In genomic region chr12:6889775-6890573, GRCh38 we compare ENCODE assay signal across 8 cellular contexts. TPM values are rescaled to one million over a fixed set of nuclear protein-coding genes. Genes with fewer than 3 reads are reported as not detected.
DNase-seq lines count a peak whose midpoint lies in the region; TF ChIP-seq lines count a peak whose summit lies in the region.
"Not testable (repeated sequence)": the region's sequence is repeated elsewhere in the genome, so short reads cannot be mapped to it uniquely, and the experiment has no call there.

No MANE protein-coding gene starts in this region.

- not testable (repeated sequence) for H3K4me3 ChIP-seq in SJCRH30, coronary artery
- peak overlapping the region; percentile 62 for H3K4me3 ChIP-seq in iPS-18a (ENCODE audit: low read length)
- peak overlapping the region in 2 of 8 donors; percentile 46 to 64 for H3K4me3 ChIP-seq in spleen

- not testable (repeated sequence) for H3K9me3 Mint-ChIP-seq in HFFc6; activated T-helper 2 cell treated with anti-CD3 and anti-CD28 coated beads, Interferon-gamma antibody, Interleukin-2, Interleukin-4, amounts not matched to agents 10 μg/mL and 5 μg/mL and 100 μg/mL, durations not matched to agents 14 hours and 24 hours and 36 hours; nephron

- not testable (repeated sequence) for H3K27me3 ChIP-seq in SJCRH30; iPS-18a (ENCODE audit: control insufficient read depth, insufficient read depth, low read length); spleen (replicated peaks in 1 of 7)

- H3K4me3 Mint-ChIP-seq in HFFc6 (peak overlapping the region; percentile 86), nephron (peak overlapping the region; percentile 81 to 89 (median 88))
- H3K4me3 Mint-ChIP-seq in activated T-helper 2 cell treated with anti-CD3 and anti-CD28 coated beads, Interferon-gamma antibody, Interleukin-2, Interleukin-4, amounts not matched to agents 10 μg/mL and 5 μg/mL and 100 μg/mL, durations not matched to agents 14 hours and 24 hours and 36 hours (ENCODE audit: low read depth), result peak overlapping the region; percentile 67

- not testable (repeated sequence) for H3K9me3 ChIP-seq in SJCRH30 (replicated peaks); iPS-18a (ENCODE audit: control insufficient read depth, low read depth, low read length); spleen

- not testable (repeated sequence) for H3K36me3 Mint-ChIP-seq in HFFc6 (ENCODE audit: low read depth); nephron (ENCODE audit: low read depth)
- peaks cover 21% of the 10 kb centered on the region for H3K36me3 Mint-ChIP-seq in activated T-helper 2 cell treated with anti-CD3 and anti-CD28 coated beads, Interferon-gamma antibody, Interleukin-2, Interleukin-4, amounts not matched to agents 10 μg/mL and 5 μg/mL and 100 μg/mL, durations not matched to agents 14 hours and 24 hours and 36 hours (ENCODE audit: low read depth)

- peaks cover 15% of the 10 kb centered on the region for H3K4me1 Mint-ChIP-seq in HFFc6 (ENCODE audit: low read depth)
- H3K4me1 Mint-ChIP-seq in activated T-helper 2 cell treated with anti-CD3 and anti-CD28 coated beads, Interferon-gamma antibody, Interleukin-2, Interleukin-4, amounts not matched to agents 10 μg/mL and 5 μg/mL and 100 μg/mL, durations not matched to agents 14 hours and 24 hours and 36 hours (ENCODE audit: low read depth), result peaks cover 13% of the 10 kb centered on the region
- peaks cover 11% of the 10 kb centered on the region for H3K4me1 Mint-ChIP-seq in nephron

- H3K4me1 ChIP-seq in SJCRH30, result not testable (repeated sequence)
- H3K4me1 ChIP-seq in iPS-18a (ENCODE audit: control insufficient read depth, low read depth, low read length) (peaks cover 12% of the 10 kb centered on the region), spleen (peaks cover 0 to 27% (median 16%) of the 10 kb centered on the region in 6 donors)

- H3K27ac ChIP-seq in 22Rv1, result peak overlapping the region; percentile 94
- peak overlapping the region; percentile 93 for H3K27ac ChIP-seq in SJCRH30
- H3K27ac ChIP-seq in coronary artery, result peak overlapping the region; percentile 88 to 90
- peak overlapping the region; percentile 100 for H3K27ac ChIP-seq in iPS-18a (ENCODE audit: low read length)
- peak overlapping the region; percentile 74 to 96 (median 91) for H3K27ac ChIP-seq in spleen

- intact Hi-C loops in activated T-helper 2 cell treated with anti-CD3 and anti-CD28 coated beads, Interferon-gamma antibody, Interleukin-2, Interleukin-4, amounts not matched to agents 10 μg/mL and 5 μg/mL and 100 μg/mL, durations not matched to agents 14 hours and 24 hours and 36 hours (cut with micrococcal nuclease), result loop anchor here (5.0 kb wide), 1 partner anchor 103 kb away; the partner anchor contains the start of gene CD4
- intact Hi-C loops in spleen (cut with DNase I; ENCODE audit: low total_unique reads), result not testable (repeated sequence)

- 79 to 93% (median 87%) methylated on average over 21 of the region's 21 CpGs for WGBS in spleen, 5 donors

- not testable (repeated sequence) for H3K36me3 ChIP-seq in SJCRH30; iPS-18a (ENCODE audit: control insufficient read depth, low read depth, low read length); spleen

- H3K27ac Mint-ChIP-seq in HFFc6 (peak overlapping the region; percentile 99), nephron (peak overlapping the region; percentile 98 to 99 (median 99))
- H3K27ac Mint-ChIP-seq in activated T-helper 2 cell treated with anti-CD3 and anti-CD28 coated beads, Interferon-gamma antibody, Interleukin-2, Interleukin-4, amounts not matched to agents 10 μg/mL and 5 μg/mL and 100 μg/mL, durations not matched to agents 14 hours and 24 hours and 36 hours, result peak overlapping the region; percentile 92

- not testable (repeated sequence) for DNase-seq in HFFc6; SJCRH30; activated T-helper 2 cell treated with anti-CD3 and anti-CD28 coated beads, Interferon-gamma antibody, Interleukin-2, Interleukin-4, amounts not matched to agents 10 μg/mL and 5 μg/mL and 100 μg/mL, durations not matched to agents 14 hours and 24 hours and 36 hours (ENCODE audit: low spot score); coronary artery (ENCODE audit: low spot score); spleen

- not testable (repeated sequence) for TF ChIP-seq CTCF in 22Rv1 (IDR thresholded peaks at IDR 0.05); HFFc6 (IDR thresholded peaks at IDR 0.05); coronary artery (IDR thresholded peaks at IDR 0.05); nephron (IDR thresholded peaks at IDR 0.05; ENCODE audit: unreplicated experiment in 3 of 3); spleen (IDR thresholded peaks at IDR 0.05 in 8 of 11, conservative IDR thresholded peaks at IDR 0.05 in 3 of 11)

- TF ChIP-seq POLR2A in spleen (IDR thresholded peaks at IDR 0.05), result not testable (repeated sequence)

- not testable (repeated sequence) for H3K27me3 Mint-ChIP-seq in HFFc6 (ENCODE audit: insufficient read depth); activated T-helper 2 cell treated with anti-CD3 and anti-CD28 coated beads, Interferon-gamma antibody, Interleukin-2, Interleukin-4, amounts not matched to agents 10 μg/mL and 5 μg/mL and 100 μg/mL, durations not matched to agents 14 hours and 24 hours and 36 hours (ENCODE audit: low read depth); nephron (ENCODE audit: low read depth)

- peak overlapping the region; percentile 91 for H3K9ac ChIP-seq in iPS-18a (ENCODE audit: low read length)

RNA-seq across cellular contexts. Expression of gene LRRC23, which starts 14.6 kb away (rescaled TPM):
- 1 to 10 TPM; 5.5 to 7.9 (median 6.6) TPM for total RNA-seq in HFFc6 (2021; fragmentation: NEBNext Ultra II Directional; extraction: Animal tissue kit (Norgen Biotek cat#: 25700))
- 3.6 and 3.8 TPM in 2 replicates for total RNA-seq in SJCRH30 (2014; rRNA removed; shearing (Covaris generic))
- 4.7 and 6.6 TPM in 2 replicates for total RNA-seq in activated T-helper 2 cell treated with anti-CD3 and anti-CD28 coated beads, Interferon-gamma antibody, Interleukin-2, Interleukin-4, amounts not matched to agents 10 μg/mL and 5 μg/mL and 100 μg/mL, durations not matched to agents 14 hours and 24 hours and 36 hours
- total RNA-seq in spleen, result 1 to 10 TPM; 3.1 to 9.6 (median 5.9) TPM
- 10 to 100 TPM in 1 of 3 donors, 1 to 10 TPM in 2; 7.0 to 10.1 (median 7.5) TPM for polyA plus RNA-seq in spleen

RNA-seq across cellular contexts. Expression of gene SPSB2, which starts 16.9 kb away (rescaled TPM):
- total RNA-seq in HFFc6 (2021; fragmentation: NEBNext Ultra II Directional; extraction: Animal tissue kit (Norgen Biotek cat#: 25700)), result 10 to 100 TPM; 12.1 to 13.9 (median 13.0) TPM
- 2.6 and 3.7 TPM in 2 replicates for total RNA-seq in SJCRH30 (2014; rRNA removed; shearing (Covaris generic))
- 3.7 and 4.1 TPM in 2 replicates for total RNA-seq in activated T-helper 2 cell treated with anti-CD3 and anti-CD28 coated beads, Interferon-gamma antibody, Interleukin-2, Interleukin-4, amounts not matched to agents 10 μg/mL and 5 μg/mL and 100 μg/mL, durations not matched to agents 14 hours and 24 hours and 36 hours
- 10 to 100 TPM in 4 of 7 donors, 1 to 10 TPM in 3; 7.0 to 12.9 (median 10.3) TPM for total RNA-seq in spleen
- polyA plus RNA-seq in spleen, result 10 to 100 TPM; 11.3 to 17.0 (median 11.5) TPM

RNA-seq across cellular contexts. Expression of gene TPI1, which starts 22.6 kb away (rescaled TPM):
- total RNA-seq in HFFc6 (2021; fragmentation: NEBNext Ultra II Directional; extraction: Animal tissue kit (Norgen Biotek cat#: 25700)), result 100 to 1,000 TPM; 853 to 931 (median 870) TPM
- 1,296 and 1,386 TPM in 2 replicates for total RNA-seq in SJCRH30 (2014; rRNA removed; shearing (Covaris generic))
- total RNA-seq in activated T-helper 2 cell treated with anti-CD3 and anti-CD28 coated beads, Interferon-gamma antibody, Interleukin-2, Interleukin-4, amounts not matched to agents 10 μg/mL and 5 μg/mL and 100 μg/mL, durations not matched to agents 14 hours and 24 hours and 36 hours, result 1,708 and 1,711 TPM in 2 replicates
- total RNA-seq in spleen, result 100 to 1,000 TPM; 218 to 471 (median 288) TPM
- 100 to 1,000 TPM; 234 to 364 (median 311) TPM for polyA plus RNA-seq in spleen

RNA-seq across cellular contexts. Expression of gene ENO2, which starts 24.4 kb away (rescaled TPM):
- 10 to 100 TPM; 18.9 to 26.9 (median 24.7) TPM for total RNA-seq in HFFc6 (2021; fragmentation: NEBNext Ultra II Directional; extraction: Animal tissue kit (Norgen Biotek cat#: 25700))
- 1.8 and 2.1 TPM in 2 replicates for total RNA-seq in SJCRH30 (2014; rRNA removed; shearing (Covaris generic))
- 230 and 235 TPM in 2 replicates for total RNA-seq in activated T-helper 2 cell treated with anti-CD3 and anti-CD28 coated beads, Interferon-gamma antibody, Interleukin-2, Interleukin-4, amounts not matched to agents 10 μg/mL and 5 μg/mL and 100 μg/mL, durations not matched to agents 14 hours and 24 hours and 36 hours
- 10 to 100 TPM in 6 of 7 donors, 1 to 10 TPM in 1; 7.6 to 37.7 (median 25.0) TPM for total RNA-seq in spleen
- polyA plus RNA-seq in spleen, result 10 to 100 TPM; 11.5 to 41.3 (median 29.1) TPM

RNA-seq across cellular contexts. Expression of gene ATN1, which starts 37.8 kb away (rescaled TPM):
- 100 to 1,000 TPM in 4 of 6 experiments, 10 to 100 TPM in 2; 96.8 to 120 (median 107) TPM for total RNA-seq in HFFc6 (2021; fragmentation: NEBNext Ultra II Directional; extraction: Animal tissue kit (Norgen Biotek cat#: 25700))
- total RNA-seq in SJCRH30 (2014; rRNA removed; shearing (Covaris generic)), result 13.2 and 14.2 TPM in 2 replicates
- 66.8 and 70.5 TPM in 2 replicates for total RNA-seq in activated T-helper 2 cell treated with anti-CD3 and anti-CD28 coated beads, Interferon-gamma antibody, Interleukin-2, Interleukin-4, amounts not matched to agents 10 μg/mL and 5 μg/mL and 100 μg/mL, durations not matched to agents 14 hours and 24 hours and 36 hours
- total RNA-seq in spleen, result 100 to 1,000 TPM in 1 of 7 donors, 10 to 100 TPM in 6; 64.7 to 112 (median 81.7) TPM
- 10 to 100 TPM; 10.1 to 42.0 (median 21.4) TPM for polyA plus RNA-seq in spleen
